Comparison of ENCODE assay signal across 1 cellular context in genomic region chr16:22206013-22206846, GRCh38.
TF ChIP-seq lines count a peak whose summit lies in the region.

Gene EEF2K (plus strand): TSS chr16:22206278. CDS start chr16:22225730, 19,452 bp downstream.

TF ChIP-seq in HEK293, 187 proteins besides CTCF, POLR2A, EP300 and RAD21 (continued from another document and continues in another):
- TF ChIP-seq, protein P1, sequence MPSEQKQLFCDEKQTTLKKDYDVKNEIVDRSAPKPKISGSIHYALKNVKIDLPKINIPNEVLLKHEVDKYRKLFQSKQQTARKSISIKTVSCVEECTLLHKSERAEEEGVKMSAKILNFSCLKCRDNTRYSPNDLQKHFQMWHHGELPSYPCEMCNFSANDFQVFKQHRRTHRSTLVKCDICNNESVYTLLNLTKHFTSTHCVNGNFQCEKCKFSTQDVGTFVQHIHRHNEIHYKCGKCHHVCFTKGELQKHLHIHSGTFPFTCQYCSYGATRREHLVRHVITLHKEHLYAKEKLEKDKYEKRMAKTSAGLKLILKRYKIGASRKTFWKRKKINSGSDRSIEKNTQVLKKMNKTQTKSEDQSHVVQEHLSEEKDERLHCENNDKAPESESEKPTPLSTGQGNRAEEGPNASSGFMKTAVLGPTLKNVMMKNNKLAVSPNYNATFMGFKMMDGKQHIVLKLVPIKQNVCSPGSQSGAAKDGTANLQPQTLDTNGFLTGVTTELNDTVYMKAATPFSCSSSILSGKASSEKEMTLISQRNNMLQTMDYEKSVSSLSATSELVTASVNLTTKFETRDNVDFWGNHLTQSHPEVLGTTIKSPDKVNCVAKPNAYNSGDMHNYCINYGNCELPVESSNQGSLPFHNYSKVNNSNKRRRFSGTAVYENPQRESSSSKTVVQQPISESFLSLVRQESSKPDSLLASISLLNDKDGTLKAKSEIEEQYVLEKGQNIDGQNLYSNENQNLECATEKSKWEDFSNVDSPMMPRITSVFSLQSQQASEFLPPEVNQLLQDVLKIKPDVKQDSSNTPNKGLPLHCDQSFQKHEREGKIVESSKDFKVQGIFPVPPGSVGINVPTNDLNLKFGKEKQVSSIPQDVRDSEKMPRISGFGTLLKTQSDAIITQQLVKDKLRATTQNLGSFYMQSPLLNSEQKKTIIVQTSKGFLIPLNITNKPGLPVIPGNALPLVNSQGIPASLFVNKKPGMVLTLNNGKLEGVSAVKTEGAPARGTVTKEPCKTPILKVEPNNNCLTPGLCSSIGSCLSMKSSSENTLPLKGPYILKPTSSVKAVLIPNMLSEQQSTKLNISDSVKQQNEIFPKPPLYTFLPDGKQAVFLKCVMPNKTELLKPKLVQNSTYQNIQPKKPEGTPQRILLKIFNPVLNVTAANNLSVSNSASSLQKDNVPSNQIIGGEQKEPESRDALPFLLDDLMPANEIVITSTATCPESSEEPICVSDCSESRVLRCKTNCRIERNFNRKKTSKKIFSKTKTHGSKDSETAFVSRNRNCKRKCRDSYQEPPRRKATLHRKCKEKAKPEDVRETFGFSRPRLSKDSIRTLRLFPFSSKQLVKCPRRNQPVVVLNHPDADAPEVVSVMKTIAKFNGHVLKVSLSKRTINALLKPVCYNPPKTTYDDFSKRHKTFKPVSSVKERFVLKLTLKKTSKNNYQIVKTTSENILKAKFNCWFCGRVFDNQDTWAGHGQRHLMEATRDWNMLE (tag by site-specific recombination; conservative IDR thresholded peaks at IDR 0.05; ENCODE audit: low read depth): no peak
- TF ChIP-seq ZBTB10 (tag by site-specific recombination; IDR thresholded peaks at IDR 0.05) (peak; percentile 59; the same call in 1 of the 2 replicates), ZNF324 (tag by site-specific recombination; IDR thresholded peaks at IDR 0.05) (no peak; the same call in 1 of the 2 replicates), SP7 (tag by site-specific recombination; IDR thresholded peaks at IDR 0.05) (peak; percentile 25; the same call in 1 of the 2 replicates), TSHZ1 (tag by site-specific recombination; IDR thresholded peaks at IDR 0.05; ENCODE audit: borderline replicate concordance) (no peak), ZNF629 (tag by site-specific recombination; IDR thresholded peaks at IDR 0.05) (peak; percentile 27), ZEB2 (tag by site-specific recombination; IDR thresholded peaks at IDR 0.05) (peak; percentile 83), ZBTB8A (tag by site-specific recombination; IDR thresholded peaks at IDR 0.05) (peak; percentile 95), ZFHX2 (tag by site-specific recombination; conservative IDR thresholded peaks at IDR 0.05) (peak; percentile 5; the same call in 1 of the 2 replicates), ZBTB49 (tag by site-specific recombination; IDR thresholded peaks at IDR 0.05; ENCODE audit: low read depth) (no peak), ZNF433 (tag by site-specific recombination; IDR thresholded peaks at IDR 0.05; ENCODE audit: low read depth) (no peak), ZNF677 (tag by site-specific recombination; IDR thresholded peaks at IDR 0.05) (no peak), ZNF175 (tag by site-specific recombination; IDR thresholded peaks at IDR 0.05) (no peak), INSM2 (tag by site-specific recombination; IDR thresholded peaks at IDR 0.05) (no peak), ZNF394 (tag by site-specific recombination; IDR thresholded peaks at IDR 0.05; ENCODE audit: borderline replicate concordance) (no peak; the same call in 1 of the 2 replicates), ZNF76 (tag by site-specific recombination; IDR thresholded peaks at IDR 0.05; ENCODE audit: borderline replicate concordance, low read depth) (peak; percentile 79), REST (tag by site-specific recombination; IDR thresholded peaks at IDR 0.05) (no peak), ZNF311 (tag by site-specific recombination; IDR thresholded peaks at IDR 0.05; ENCODE audit: borderline replicate concordance) (no peak), ZFP69B (tag by site-specific recombination; IDR thresholded peaks at IDR 0.05) (0 out of 2 replicates have a peak, but pooled peaks have one; percentile 28)
- TF ChIP-seq, protein P2, sequence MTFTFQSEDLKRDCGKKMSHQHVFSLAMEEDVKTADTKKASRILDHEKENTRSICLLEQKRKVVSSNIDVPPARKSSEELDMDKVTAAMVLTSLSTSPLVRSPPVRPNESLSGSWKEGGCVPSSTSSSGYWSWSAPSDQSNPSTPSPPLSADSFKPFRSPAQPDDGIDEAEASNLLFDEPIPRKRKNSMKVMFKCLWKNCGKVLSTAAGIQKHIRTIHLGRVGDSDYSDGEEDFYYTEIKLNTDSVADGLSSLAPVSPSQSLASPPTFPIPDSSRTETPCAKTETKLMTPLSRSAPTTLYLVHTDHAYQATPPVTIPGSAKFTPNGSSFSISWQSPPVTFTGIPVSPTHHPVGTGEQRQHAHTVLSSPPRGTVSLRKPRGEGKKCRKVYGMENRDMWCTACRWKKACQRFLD (tag by site-specific recombination; IDR thresholded peaks at IDR 0.05): no peak
- TF ChIP-seq, protein P3, sequence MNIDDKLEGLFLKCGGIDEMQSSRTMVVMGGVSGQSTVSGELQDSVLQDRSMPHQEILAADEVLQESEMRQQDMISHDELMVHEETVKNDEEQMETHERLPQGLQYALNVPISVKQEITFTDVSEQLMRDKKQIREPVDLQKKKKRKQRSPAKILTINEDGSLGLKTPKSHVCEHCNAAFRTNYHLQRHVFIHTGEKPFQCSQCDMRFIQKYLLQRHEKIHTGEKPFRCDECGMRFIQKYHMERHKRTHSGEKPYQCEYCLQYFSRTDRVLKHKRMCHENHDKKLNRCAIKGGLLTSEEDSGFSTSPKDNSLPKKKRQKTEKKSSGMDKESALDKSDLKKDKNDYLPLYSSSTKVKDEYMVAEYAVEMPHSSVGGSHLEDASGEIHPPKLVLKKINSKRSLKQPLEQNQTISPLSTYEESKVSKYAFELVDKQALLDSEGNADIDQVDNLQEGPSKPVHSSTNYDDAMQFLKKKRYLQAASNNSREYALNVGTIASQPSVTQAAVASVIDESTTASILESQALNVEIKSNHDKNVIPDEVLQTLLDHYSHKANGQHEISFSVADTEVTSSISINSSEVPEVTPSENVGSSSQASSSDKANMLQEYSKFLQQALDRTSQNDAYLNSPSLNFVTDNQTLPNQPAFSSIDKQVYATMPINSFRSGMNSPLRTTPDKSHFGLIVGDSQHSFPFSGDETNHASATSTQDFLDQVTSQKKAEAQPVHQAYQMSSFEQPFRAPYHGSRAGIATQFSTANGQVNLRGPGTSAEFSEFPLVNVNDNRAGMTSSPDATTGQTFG (tag by site-specific recombination; IDR thresholded peaks at IDR 0.05; ENCODE audit: borderline replicate concordance): no peak
- TF ChIP-seq, protein P4, sequence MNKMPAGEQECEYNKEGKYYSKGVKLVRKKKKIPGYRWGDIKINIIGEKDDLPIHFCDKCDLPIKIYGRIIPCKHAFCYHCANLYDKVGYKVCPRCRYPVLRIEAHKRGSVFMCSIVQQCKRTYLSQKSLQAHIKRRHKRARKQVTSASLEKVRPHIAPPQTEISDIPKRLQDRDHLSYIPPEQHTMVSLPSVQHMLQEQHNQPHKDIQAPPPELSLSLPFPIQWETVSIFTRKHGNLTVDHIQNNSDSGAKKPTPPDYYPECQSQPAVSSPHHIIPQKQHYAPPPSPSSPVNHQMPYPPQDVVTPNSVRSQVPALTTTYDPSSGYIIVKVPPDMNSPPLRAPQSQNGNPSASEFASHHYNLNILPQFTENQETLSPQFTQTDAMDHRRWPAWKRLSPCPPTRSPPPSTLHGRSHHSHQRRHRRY (tag by site-specific recombination; IDR thresholded peaks at IDR 0.05): no peak
- TF ChIP-seq, protein P5, sequence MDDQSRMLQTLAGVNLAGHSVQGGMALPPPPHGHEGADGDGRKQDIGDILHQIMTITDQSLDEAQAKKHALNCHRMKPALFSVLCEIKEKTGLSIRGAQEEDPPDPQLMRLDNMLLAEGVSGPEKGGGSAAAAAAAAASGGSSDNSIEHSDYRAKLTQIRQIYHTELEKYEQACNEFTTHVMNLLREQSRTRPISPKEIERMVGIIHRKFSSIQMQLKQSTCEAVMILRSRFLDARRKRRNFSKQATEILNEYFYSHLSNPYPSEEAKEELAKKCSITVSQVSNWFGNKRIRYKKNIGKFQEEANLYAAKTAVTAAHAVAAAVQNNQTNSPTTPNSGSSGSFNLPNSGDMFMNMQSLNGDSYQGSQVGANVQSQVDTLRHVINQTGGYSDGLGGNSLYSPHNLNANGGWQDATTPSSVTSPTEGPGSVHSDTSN (CRISPR knock-in tag; IDR thresholded peaks at IDR 0.05): peak; percentile 80; the same call in 1 of the 2 replicates
